In the genomic region with DNA sequence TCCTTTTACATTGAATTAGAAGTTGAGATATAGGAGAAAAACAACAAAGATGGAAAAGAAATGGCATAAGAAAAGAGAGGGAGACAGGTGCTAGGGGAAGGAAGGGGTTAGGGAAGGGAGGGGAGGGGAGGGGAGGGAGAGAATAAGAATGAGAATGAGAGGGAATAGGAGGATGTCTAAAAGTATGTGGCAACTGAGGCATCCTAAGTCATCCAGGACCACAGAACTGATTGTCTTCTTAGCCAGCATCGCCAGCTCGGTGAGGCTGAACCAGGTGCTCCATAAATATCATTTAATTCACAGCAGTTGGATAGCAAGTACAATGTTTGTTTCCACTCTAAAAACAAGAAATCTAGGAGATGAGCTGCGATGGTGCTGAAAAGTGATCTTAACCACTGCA, we compare ENCODE assay signal across 29 cellular contexts.
A peak's percentile ranks its signal among the peaks of the same experiment; 100 is the strongest.
DNase-seq lines count a peak whose midpoint lies in the region; ATAC-seq, FAIRE-seq and TF ChIP-seq lines count a peak whose summit lies in the region.
"Had no signal": no experiment of that assay in that cellular context is flagged by ENCODE, and none has a peak within 500 bp of the region (broad histone marks: within the 10 kb centered on the region; RNA-seq: fewer than 3 reads in every experiment).

No MANE protein-coding gene starts in this region.

- H3K36me3 ChIP-seq in HepG2 (replicated peaks in 1 of 2; ENCODE audit: control insufficient read depth in 1 of 2, insufficient read depth in 2 of 2, low read length in 2 of 2) (no peaks in the 10 kb centered on the region), right lobe of liver (no peaks in the 10 kb centered on the region)
- H3K36me3 ChIP-seq: BE2C; BLaER1; BLaER1 treated with 17β-estradiol and CSF1 and Interleukin-3, amounts not matched to agents 10 nM and 100 nM had no signal

- TF ChIP-seq CTCF in HepG2 (CRISPR knock-in tag; IDR thresholded peaks at IDR 0.05), result no peak
- TF ChIP-seq CTCF in right lobe of liver (IDR thresholded peaks at IDR 0.05), result no peak

- DNase-seq in HepG2 (ENCODE audit: low spot score), result no peak
- no peak for DNase-seq in right lobe of liver
- DNase-seq: 8988T; ACHN; AML-193; BE2C; C1 segment of cervical spinal cord; Caco-2; Calu3; CD4-positive, alpha-beta memory T cell; CD4-positive, alpha-beta T cell; CD4-positive, CD25-positive, alpha-beta regulatory T cell; CD8-positive, alpha-beta memory T cell; CD8-positive, alpha-beta T cell; COR-L47; DMS 273 treated with DMSO at 0.1 percent for 48 hours; DMS153; DMS53; DMS79; DMS79 treated with DMSO at 0.1 percent for 48 hours; DND-41; EL had no signal

- H3K9me3 ChIP-seq in HepG2 (ENCODE audit: low read length) (no peaks in the 10 kb centered on the region), right lobe of liver (no peaks in the 10 kb centered on the region)
- H3K9me3 ChIP-seq: A549, BE2C, BLaER1, Caco-2 had no signal

- no peak for FAIRE-seq in HepG2 (lab: Jason Lieb, UNC)
- FAIRE-seq: A204.1, A549, D721Med had no signal

- CTCF ChIA-PET in HepG2 (lab: Yijun Ruan, JAX; ENCODE audit: low intra/inter-chr PET ratio, low total read pairs), result no interaction called here

- no peak for TF ChIP-seq POLR2A in HepG2 (IDR thresholded peaks at IDR 0.05; ENCODE audit: insufficient read depth in 1 of 2, low read depth in 2 of 2, low read length in 2 of 2)
- TF ChIP-seq POLR2A in right lobe of liver (IDR thresholded peaks at IDR 0.05), result no peak

- H2AFZ ChIP-seq in HepG2 (ENCODE audit: low read length), result no peak overlapping the region

- H3K4me2 ChIP-seq in HepG2 (ENCODE audit: low read depth, low read length), result no peak overlapping the region
- H3K4me2 ChIP-seq: A549; BLaER1; BLaER1 treated with 17β-estradiol and CSF1 and Interleukin-3, amounts not matched to agents 10 nM and 100 nM had no signal

- TF ChIP-seq RAD21 in HepG2 (CRISPR knock-in tag; IDR thresholded peaks at IDR 0.05), result no peak

- POLR2A ChIA-PET in HepG2 (lab: Yijun Ruan, JAX), result no interaction called here

- no peak overlapping the region for H3K27ac ChIP-seq in HepG2 (ENCODE audit: extremely low read length, insufficient read depth, low read length)
- no peak overlapping the region for H3K27ac ChIP-seq in right lobe of liver
- H3K27ac ChIP-seq: 22Rv1; A549; BLaER1; BLaER1 treated with 17β-estradiol and CSF1 and Interleukin-3, amounts not matched to agents 10 nM and 100 nM; C4-2B had no signal

- no peaks in the 10 kb centered on the region for H3K79me2 ChIP-seq in HepG2 (ENCODE audit: insufficient read depth, low read length)

- intact Hi-C loops in HepG2 (cut with micrococcal nuclease; ENCODE audit: unreplicated experiment) (no loop called here), right lobe of liver (cut with DNase I) (no loop called here)

- H3K4me1 ChIP-seq in HepG2 (ENCODE audit: insufficient read depth, low read length), result no peaks in the 10 kb centered on the region
- H3K4me1 ChIP-seq in right lobe of liver, result no peaks in the 10 kb centered on the region
- H3K4me1 ChIP-seq: A549; BE2C; BLaER1; BLaER1 treated with 17β-estradiol and CSF1 and Interleukin-3, amounts not matched to agents 10 nM and 100 nM; Caco-2 had no signal

- TF ChIP-seq EP300 in HepG2 (IDR thresholded peaks at IDR 0.05; ENCODE audit: low read depth in 2 of 2, low read length in 2 of 2), result no peak
- TF ChIP-seq EP300 in HepG2 (CRISPR knock-in tag; IDR thresholded peaks at IDR 0.05; ENCODE audit: borderline replicate concordance), result no peak

- H3K9ac ChIP-seq in HepG2 (ENCODE audit: insufficient read depth, low read depth, low read length), result no peak overlapping the region
- H3K9ac ChIP-seq: BLaER1; BLaER1 treated with 17β-estradiol and CSF1 and Interleukin-3, amounts not matched to agents 10 nM and 100 nM had no signal

- in situ Hi-C loops in HepG2 (cut with HindIII; ENCODE audit: extremely low pct_ligation_motif_present, low pct_unique_long_range_greater_than_20kb), result loop anchor here (25.0 kb wide), 1 partner anchor 1782 kb away; no protein-coding TSS in a partner anchor

- H3K4me3 ChIP-seq in HepG2 (replicated peaks in 1 of 3; ENCODE audit: insufficient read depth in 1 of 3, low read depth in 2 of 3, low read length in 3 of 3), result no peak overlapping the region
- H3K4me3 ChIP-seq in right lobe of liver, result no peak overlapping the region
- H3K4me3 ChIP-seq: A549; BLaER1; BLaER1 treated with 17β-estradiol and CSF1 and Interleukin-3, amounts not matched to agents 10 nM and 100 nM had no signal

- H3K27me3 ChIP-seq in HepG2 (ENCODE audit: control insufficient read depth in 1 of 2, insufficient read depth in 2 of 2, low read length in 2 of 2), result peaks cover 0 to 3% of the 10 kb centered on the region in 2 experiments; a peak in 1 of 5 replicates
- no peaks in the 10 kb centered on the region for H3K27me3 ChIP-seq in right lobe of liver
- H3K27me3 ChIP-seq: BE2C; BLaER1; BLaER1 treated with 17β-estradiol and CSF1 and Interleukin-3, amounts not matched to agents 10 nM and 100 nM had no signal

- BruUV-seq in HepG2 (replicated peaks; lab: Mats Ljungman, UMichigan), result no TSS peak

- 0% methylated on average over 3 of the region's 3 CpGs for WGBS in HepG2 (ENCODE audit: low lambda C conversion rate)
- WGBS in right lobe of liver (ENCODE audit: insufficient coverage, low coverage, low lambda C conversion rate, missing lambda C conversion rate), result 88% methylated on average over 2 of the region's 3 CpGs

- no peaks in the 10 kb centered on the region for H4K20me1 ChIP-seq in HepG2 (ENCODE audit: insufficient read depth, low read length)
- H4K20me1 ChIP-seq: BLaER1; BLaER1 treated with 17β-estradiol and CSF1 and Interleukin-3, amounts not matched to agents 10 nM and 100 nM had no signal

- ATAC-seq in HepG2, result no peak
- ATAC-seq in right lobe of liver, result no peak
- ATAC-seq: A549; CD8-positive, alpha-beta T cell had no signal

TF ChIP-seq in HepG2, 621 proteins besides CTCF, POLR2A, EP300 and RAD21:
- TF ChIP-seq HNRNPK (IDR thresholded peaks at IDR 0.05; ENCODE audit: low read depth, low read length, poor library complexity, severe bottlenecking) (peak; percentile 92), NBN (conservative IDR thresholded peaks at IDR 0.05) (no peak), SAP130 (CRISPR knock-in tag; IDR thresholded peaks at IDR 0.05; ENCODE audit: low read depth) (no peak)
TF ChIP-seq in HepG2: peak in this region for 1.
